ENCODE assay signal across 11 cellular contexts in genomic region chr21:15293251-15293650, GRCh38.
A peak's percentile ranks its signal among the peaks of the same experiment; 100 is the strongest.
DNase-seq lines count a peak whose midpoint lies in the region; ATAC-seq and TF ChIP-seq lines count a peak whose summit lies in the region.
"Had no signal": no experiment of that assay in that cellular context is flagged by ENCODE, and none has a peak within 500 bp of the region (broad histone marks: within the 10 kb centered on the region; RNA-seq: fewer than 3 reads in every experiment).

No MANE protein-coding gene starts in this region.

- no peak overlapping the region for H2AFZ ChIP-seq in fibroblast of lung (ENCODE audit: low read length)

- no peaks in the 10 kb centered on the region for H3K9me3 ChIP-seq in fibroblast of lung (ENCODE audit: control insufficient read depth, insufficient read depth, low read depth, low read length)

- no peaks in the 10 kb centered on the region for H3K27me3 ChIP-seq in fibroblast of lung (ENCODE audit: control insufficient read depth, insufficient read depth, low read length)

- intact Hi-C loops in posterior vena cava (cut with DNase I): no loop called here

- no peak for TF ChIP-seq CTCF in fibroblast of lung (conservative IDR thresholded peaks at IDR 0.05 in 1 of 2, IDR thresholded peaks at IDR 0.05 in 1 of 2; ENCODE audit: low read depth in 1 of 2, low read length in 2 of 2)

- no peak overlapping the region for H3K4me3 ChIP-seq in fibroblast of lung (replicated peaks in 1 of 4; ENCODE audit: control extremely low read depth in 1 of 4, insufficient read depth in 1 of 4, low read depth in 3 of 4, low read length in 4 of 4)

- DNase-seq in ELR (ENCODE audit: low read depth) (peak; percentile 90), fibroblast of lung (ENCODE audit: low read depth in 2 of 2) (peak; percentile 86 to 96), non-pigmented ciliary epithelial cell (ENCODE audit: low read depth) (peak; percentile 89), left lobe of liver (ENCODE audit: low spot score) (no peak), posterior vena cava (ENCODE audit: low spot score) (no peak), HUDEP-2 (lab: John Stamatoyannopoulos, UW; ENCODE audit: unreplicated experiment in 76 of 76) (no peak)
- DNase-seq: activated CD4-positive, alpha-beta T cell treated with anti-CD3 and anti-CD28 coated beads for 1 hour; naive thymus-derived CD4-positive, alpha-beta T cell; NCI-H2171 treated with DMSO at 0.1 percent for 48 hours had no signal

- no peak overlapping the region for H3K4me2 ChIP-seq in fibroblast of lung (ENCODE audit: extremely low read depth, insufficient read depth, low read length)

- no peaks in the 10 kb centered on the region for H3K79me2 ChIP-seq in fibroblast of lung (ENCODE audit: control insufficient read depth, insufficient read depth, low read length)

- H3K27ac ChIP-seq in fibroblast of lung (ENCODE audit: insufficient read depth, low read length): no peak overlapping the region

- ATAC-seq in left lobe of liver (no peak), HG03045 (IDR thresholded peaks at IDR 0.05; ENCODE audit: unreplicated experiment) (no peak)
- ATAC-seq: naive thymus-derived CD4-positive, alpha-beta T cell had no signal

- peaks cover 3% of the 10 kb centered on the region for H3K4me1 ChIP-seq in fibroblast of lung (ENCODE audit: control insufficient read depth, extremely low read depth, insufficient read depth, low read length)

- no peaks in the 10 kb centered on the region for H3K36me3 ChIP-seq in fibroblast of lung (ENCODE audit: control insufficient read depth, insufficient read depth, low read length)

- no peaks in the 10 kb centered on the region for H4K20me1 ChIP-seq in fibroblast of lung (ENCODE audit: control insufficient read depth, extremely low read depth, insufficient read depth, low read length)

- H3K9ac ChIP-seq in fibroblast of lung (ENCODE audit: insufficient read depth, low read length): no peak overlapping the region

TF ChIP-seq in PFSK-1, 5 proteins besides CTCF, POLR2A, EP300 and RAD21:
- TF ChIP-seq SIN3A (IDR thresholded peaks at IDR 0.05; ENCODE audit: borderline replicate concordance, insufficient read depth, low read length) (0 out of 2 replicates have a peak, but pooled peaks have one; percentile 26), TAF1 (IDR thresholded peaks at IDR 0.05; ENCODE audit: borderline replicate concordance, insufficient read depth, low read length) (no peak), FOXP2 (optimal IDR thresholded peaks at IDR 0.05; ENCODE audit: borderline replicate concordance, extremely low read depth, extremely low read length, insufficient read depth) (no peak), POLR2AphosphoS5 (IDR thresholded peaks at IDR 0.05; ENCODE audit: low read depth, low read length) (no peak)
- TF ChIP-seq, protein P1, sequence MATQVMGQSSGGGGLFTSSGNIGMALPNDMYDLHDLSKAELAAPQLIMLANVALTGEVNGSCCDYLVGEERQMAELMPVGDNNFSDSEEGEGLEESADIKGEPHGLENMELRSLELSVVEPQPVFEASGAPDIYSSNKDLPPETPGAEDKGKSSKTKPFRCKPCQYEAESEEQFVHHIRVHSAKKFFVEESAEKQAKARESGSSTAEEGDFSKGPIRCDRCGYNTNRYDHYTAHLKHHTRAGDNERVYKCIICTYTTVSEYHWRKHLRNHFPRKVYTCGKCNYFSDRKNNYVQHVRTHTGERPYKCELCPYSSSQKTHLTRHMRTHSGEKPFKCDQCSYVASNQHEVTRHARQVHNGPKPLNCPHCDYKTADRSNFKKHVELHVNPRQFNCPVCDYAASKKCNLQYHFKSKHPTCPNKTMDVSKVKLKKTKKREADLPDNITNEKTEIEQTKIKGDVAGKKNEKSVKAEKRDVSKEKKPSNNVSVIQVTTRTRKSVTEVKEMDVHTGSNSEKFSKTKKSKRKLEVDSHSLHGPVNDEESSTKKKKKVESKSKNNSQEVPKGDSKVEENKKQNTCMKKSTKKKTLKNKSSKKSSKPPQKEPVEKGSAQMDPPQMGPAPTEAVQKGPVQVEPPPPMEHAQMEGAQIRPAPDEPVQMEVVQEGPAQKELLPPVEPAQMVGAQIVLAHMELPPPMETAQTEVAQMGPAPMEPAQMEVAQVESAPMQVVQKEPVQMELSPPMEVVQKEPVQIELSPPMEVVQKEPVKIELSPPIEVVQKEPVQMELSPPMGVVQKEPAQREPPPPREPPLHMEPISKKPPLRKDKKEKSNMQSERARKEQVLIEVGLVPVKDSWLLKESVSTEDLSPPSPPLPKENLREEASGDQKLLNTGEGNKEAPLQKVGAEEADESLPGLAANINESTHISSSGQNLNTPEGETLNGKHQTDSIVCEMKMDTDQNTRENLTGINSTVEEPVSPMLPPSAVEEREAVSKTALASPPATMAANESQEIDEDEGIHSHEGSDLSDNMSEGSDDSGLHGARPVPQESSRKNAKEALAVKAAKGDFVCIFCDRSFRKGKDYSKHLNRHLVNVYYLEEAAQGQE (IDR thresholded peaks at IDR 0.05; ENCODE audit: insufficient read depth in 1 of 2, low read depth in 2 of 2, low read length in 2 of 2): no peak

Comparison
In these comparisons a context has a peak if more than half of its experiments do, and no peak if none do; other contexts are left out.
1. DNase-seq: peak in ELR (single experiment), fibroblast of lung (2 of 2) and non-pigmented ciliary epithelial cell (single experiment); none in left lobe of liver (single experiment), posterior vena cava (single experiment) and HUDEP-2 (0 of 76).